Comparison of ENCODE assay signal across 13 cellular contexts in the genomic region with DNA sequence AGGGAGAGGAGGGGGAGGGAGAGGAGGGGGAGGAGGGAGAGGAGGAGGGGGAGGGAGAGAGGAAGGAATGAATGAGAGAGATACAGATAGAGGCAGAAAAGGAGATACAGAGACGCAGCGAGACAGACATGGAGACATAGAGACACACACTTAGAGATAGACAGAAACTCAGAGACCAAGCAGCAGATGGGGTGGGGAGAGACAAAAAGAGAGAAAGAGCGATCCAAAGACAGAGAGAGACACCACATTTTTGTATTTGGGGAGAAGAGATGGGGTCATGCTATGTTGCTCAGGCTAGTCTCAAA. TPM values are rescaled to one million over a fixed set of nuclear protein-coding genes. Genes with fewer than 3 reads are reported as not detected.
DNase-seq lines count a peak whose midpoint lies in the region; ATAC-seq, FAIRE-seq and TF ChIP-seq lines count a peak whose summit lies in the region.
"Had no signal": no experiment of that assay in that cellular context is flagged by ENCODE, and none has a peak within 500 bp of the region (broad histone marks: within the 10 kb centered on the region; RNA-seq: fewer than 3 reads in every experiment).

No MANE protein-coding gene starts in this region.

- no peak for FAIRE-seq in urothelium cell line (lab: Jason Lieb, UNC)

- H3K4me2 ChIP-seq in DOHH2 (ENCODE audit: low read length) (peak overlapping the region; percentile 67), MM.1S (ENCODE audit: low read depth, low read length) (peak overlapping the region; percentile 39; the same call in 1 of the 2 replicates)

- H3K4me1 Mint-ChIP-seq in neural crest cell, result peaks cover 24% of the 10 kb centered on the region

- no peak overlapping the region for H3K27ac Mint-ChIP-seq in neural crest cell (ENCODE audit: unreplicated experiment)

- intact Hi-C loops in breast epithelium (cut with DNase I; ENCODE audit: low total_unique reads), result no loop called here

- H3K4me3 Mint-ChIP-seq in neural crest cell, result peak overlapping the region; percentile 49

- H3K9me3 Mint-ChIP-seq in neural crest cell, result no peaks in the 10 kb centered on the region

- H3K79me2 ChIP-seq in DOHH2 (ENCODE audit: control insufficient read depth, low read length) (no peaks in the 10 kb centered on the region), MM.1S (ENCODE audit: low read length) (no peaks in the 10 kb centered on the region)

- H4K20me1 ChIP-seq in DOHH2 (ENCODE audit: control insufficient read depth, insufficient read depth, low read depth, low read length), result no peaks in the 10 kb centered on the region
- no peaks in the 10 kb centered on the region for H4K20me1 ChIP-seq in MM.1S (ENCODE audit: insufficient read depth, low read length)

- H2AFZ ChIP-seq in MM.1S (ENCODE audit: low read length), result peak overlapping the region; percentile 38; the same call in 1 of the 2 replicates

- H3K9me2 ChIP-seq in DOHH2 (replicated peaks; ENCODE audit: control insufficient read depth, low read length) (no peaks in the 10 kb centered on the region), MM.1S (replicated peaks; ENCODE audit: insufficient read depth, low read length) (no peaks in the 10 kb centered on the region)

- H3K9me3 ChIP-seq in DOHH2 (ENCODE audit: control insufficient read depth, insufficient read depth, low read length) (no peaks in the 10 kb centered on the region), MM.1S (replicated peaks; ENCODE audit: insufficient read depth, low read length) (no peaks in the 10 kb centered on the region), breast epithelium (no peaks in the 10 kb centered on the region)
- H3K9me3 ChIP-seq: prostate gland had no signal

- H3K36me3 ChIP-seq in DOHH2 (ENCODE audit: control insufficient read depth, low read length) (no peaks in the 10 kb centered on the region), MM.1S (replicated peaks; ENCODE audit: insufficient read depth, low read length) (no peaks in the 10 kb centered on the region), breast epithelium (no peaks in the 10 kb centered on the region)
- H3K36me3 ChIP-seq: brain microvascular endothelial cell, prostate gland had no signal

- no peak for TF ChIP-seq POLR2A in breast epithelium (IDR thresholded peaks at IDR 0.05)

- DNase-seq in MM.1S (no peak), breast epithelium (ENCODE audit: low spot score in 2 of 2) (no peak), neural crest cell (ENCODE audit: low read depth, low spot score) (no peak), mesenteric fat pad (ENCODE audit: low spot score) (no peak), urothelium cell line (ENCODE audit: low spot score) (no peak), AG08396 (ENCODE audit: low spot score) (no peak)
- DNase-seq: foreskin melanocyte had no signal

- H3K27me3 ChIP-seq in DOHH2 (ENCODE audit: control insufficient read depth, low read length), result no peaks in the 10 kb centered on the region
- H3K27me3 ChIP-seq in MM.1S (replicated peaks; ENCODE audit: insufficient read depth, low read length), result peaks cover 31% of the 10 kb centered on the region
- H3K27me3 ChIP-seq in breast epithelium, result no peaks in the 10 kb centered on the region
- H3K27me3 ChIP-seq: brain microvascular endothelial cell had no signal

- peaks cover 28% of the 10 kb centered on the region for H3F3A ChIP-seq in DOHH2 (ENCODE audit: control insufficient read depth, insufficient read depth)
- H3F3A ChIP-seq in MM.1S (ENCODE audit: insufficient read depth, low read length), result no peaks in the 10 kb centered on the region; the same call in 1 of the 2 replicates

- no peak overlapping the region for H3K9ac ChIP-seq in MM.1S (ENCODE audit: low read length)

- ATAC-seq in HG03045 (IDR thresholded peaks at IDR 0.05; ENCODE audit: unreplicated experiment), result no peak

- TF ChIP-seq CTCF in DOHH2 (IDR thresholded peaks at IDR 0.05; ENCODE audit: low read depth, low read length, poor library complexity, severe bottlenecking) (no peak), MM.1S (IDR thresholded peaks at IDR 0.05; ENCODE audit: low read length) (no peak), breast epithelium (IDR thresholded peaks at IDR 0.05) (no peak), neural crest cell (conservative IDR thresholded peaks at IDR 0.05) (no peak)

- H3K27ac ChIP-seq in DOHH2 (ENCODE audit: low read depth, low read length) (peak overlapping the region; percentile 95), MM.1S (ENCODE audit: low read length) (no peak overlapping the region), breast epithelium (no peak overlapping the region)
- H3K27ac ChIP-seq: brain microvascular endothelial cell had no signal

- H3K4me3 ChIP-seq in DOHH2 (ENCODE audit: low read length) (peak overlapping the region; percentile 61), MM.1S (ENCODE audit: low read length) (no peak overlapping the region), breast epithelium (peak overlapping the region in 2 of 3 donors; percentile 57 to 68)

- H3K4me1 ChIP-seq in DOHH2 (ENCODE audit: control insufficient read depth, low read length) (peaks cover 64% of the 10 kb centered on the region), MM.1S (ENCODE audit: low read length) (peaks cover 7% of the 10 kb centered on the region; the same call in 1 of the 2 replicates), breast epithelium (peaks cover 0 to 4% of the 10 kb centered on the region in 2 donors)

- peaks cover 10% of the 10 kb centered on the region for H3K27me3 Mint-ChIP-seq in neural crest cell (ENCODE audit: low read depth)

- H3K36me3 Mint-ChIP-seq in neural crest cell (ENCODE audit: low read depth), result no peaks in the 10 kb centered on the region

RNA-seq across cellular contexts. Expression of a gene that starts 0.9 kb away (rescaled TPM):
- total RNA-seq in breast epithelium, result 10 to 100 TPM in 1 of 3 donors, 1 to 10 TPM in 2; 2.2 to 14.2 (median 9.8) TPM
- 11.4 and 13.0 TPM in 2 replicates for total RNA-seq in neural crest cell
- 3.3 TPM for total RNA-seq in mesenteric fat pad

RNA-seq across cellular contexts. Expression of a gene that starts 9.7 kb away (rescaled TPM):
- 10 to 100 TPM in 1 of 3 donors, 1 to 10 TPM in 2; 3.9 to 10.8 (median 5.0) TPM for total RNA-seq in breast epithelium
- total RNA-seq in neural crest cell, result 4.9 and 5.2 TPM in 2 replicates
- 1.4 TPM for total RNA-seq in mesenteric fat pad

RNA-seq across cellular contexts. Expression of a gene that starts 26.0 kb away (rescaled TPM):
- total RNA-seq in breast epithelium, result 1 to 10 TPM in 2 of 3 donors, under 1 TPM in 1; 0.64 to 2.9 (median 2.6) TPM
- total RNA-seq in neural crest cell, result 0.50 and 0.75 TPM in 2 replicates
- total RNA-seq in mesenteric fat pad, result 0.51 TPM
- total RNA-seq: left ventricle myocardium superior, Right ventricle myocardium superior had no signal

RNA-seq across cellular contexts. Expression of a gene that starts 27.6 kb away (rescaled TPM):
- total RNA-seq in breast epithelium, result 10 to 100 TPM in 2 of 3 donors, 1 to 10 TPM in 1; 7.4 to 10.8 (median 10.5) TPM
- 48.5 and 50.3 TPM in 2 replicates for total RNA-seq in neural crest cell
- 14.0 TPM for total RNA-seq in mesenteric fat pad

RNA-seq across cellular contexts. Expression of a gene that starts 27.9 kb away (rescaled TPM):
- total RNA-seq in breast epithelium (1,000 to 10,000 TPM; 1,880 to 2,937 (median 2,507) TPM), neural crest cell (1,772 and 1,774 TPM in 2 replicates), mesenteric fat pad (876 TPM)
